Comparison of ENCODE assay signal across 2 cellular contexts in genomic region chr1:154788241-154788870, GRCh38.
TF ChIP-seq lines count a peak whose summit lies in the region.

No MANE protein-coding gene starts in this region.

TF ChIP-seq in H1, 55 proteins besides CTCF, POLR2A, EP300 and RAD21:
- no peak for TF ChIP-seq EGR1 (IDR thresholded peaks at IDR 0.05; ENCODE audit: borderline replicate concordance, low read depth, low read length)
- no peak for TF ChIP-seq MAX (IDR thresholded peaks at IDR 0.05)
- TF ChIP-seq POU5F1 (IDR thresholded peaks at IDR 0.05; ENCODE audit: low read depth, low read length): no peak
- no peak for TF ChIP-seq HDAC6 (IDR thresholded peaks at IDR 0.05; ENCODE audit: low read depth, low read length)
- TF ChIP-seq RNF2 (IDR thresholded peaks at IDR 0.05; ENCODE audit: borderline replicate concordance, low read depth, low read length, missing control alignments, poor library complexity, severe bottlenecking): no peak
- no peak for TF ChIP-seq ZNF274 (IDR thresholded peaks at IDR 0.05; ENCODE audit: borderline replicate concordance, extremely low read depth, low read length)

TF ChIP-seq in WTC11, 78 proteins besides CTCF, POLR2A, EP300 and RAD21:
- TF ChIP-seq ATF6 (CRISPR knock-in tag; IDR thresholded peaks at IDR 0.05): no peak
- TF ChIP-seq ZNF121 (CRISPR knock-in tag; IDR thresholded peaks at IDR 0.05): no peak
- TF ChIP-seq STAT6 (CRISPR knock-in tag; conservative IDR thresholded peaks at IDR 0.05; ENCODE audit: low read depth): no peak
- TF ChIP-seq GTF2I (CRISPR knock-in tag; conservative IDR thresholded peaks at IDR 0.05): no peak
- no peak for TF ChIP-seq JAZF1 (CRISPR knock-in tag; IDR thresholded peaks at IDR 0.05)
- TF ChIP-seq SMAD3 (CRISPR knock-in tag; IDR thresholded peaks at IDR 0.05; ENCODE audit: borderline replicate concordance): no peak
- TF ChIP-seq ZBTB21 (CRISPR knock-in tag; IDR thresholded peaks at IDR 0.05; ENCODE audit: borderline replicate concordance): no peak
- no peak for TF ChIP-seq KAT7 (CRISPR knock-in tag; IDR thresholded peaks at IDR 0.05; ENCODE audit: borderline replicate concordance)
- no peak for TF ChIP-seq CBFB (CRISPR knock-in tag; IDR thresholded peaks at IDR 0.05; ENCODE audit: low read depth)
